In the genomic region with DNA sequence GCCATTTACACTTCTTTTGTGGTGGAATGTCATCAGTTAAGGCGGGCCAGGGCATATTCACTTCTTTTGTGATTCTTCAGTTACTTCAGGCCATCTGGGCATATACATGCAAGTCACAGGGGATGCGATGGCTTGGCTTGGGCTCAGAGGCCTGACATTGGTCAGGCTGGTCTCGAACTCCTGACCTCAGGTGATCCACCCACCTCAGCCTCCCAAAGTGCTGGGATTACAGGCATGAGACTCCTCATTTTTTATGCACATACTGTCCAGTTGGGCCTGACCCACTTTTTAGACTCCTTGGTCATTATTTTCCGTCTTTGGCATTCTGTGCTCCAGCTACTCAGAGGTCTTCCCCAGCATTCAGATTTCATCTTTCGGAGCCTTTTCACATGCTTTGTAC, we compare ENCODE assay signal across 2 cellular contexts. TPM values are rescaled to one million over a fixed set of nuclear protein-coding genes. Genes with fewer than 3 reads are reported as not detected.
"Had no signal": no experiment of that assay in that cellular context is flagged by ENCODE, and none has a peak within 500 bp of the region (broad histone marks: within the 10 kb centered on the region; RNA-seq: fewer than 3 reads in every experiment).

No MANE protein-coding gene starts in this region.

RNA-seq across cellular contexts. Expression of gene MDH1B, which starts 47.3 kb away (rescaled TPM):
- total RNA-seq: ascending aorta, bronchial epithelial cell had no signal
